Comparison of ENCODE assay signal across 8 cellular contexts in genomic region chr11:65575568-65576231, GRCh38. TPM values are rescaled to one million over a fixed set of nuclear protein-coding genes. Genes with fewer than 3 reads are reported as not detected.
DNase-seq lines count a peak whose midpoint lies in the region; ATAC-seq and TF ChIP-seq lines count a peak whose summit lies in the region.

EHBP1L1 (plus strand) TSS chr11:65576053; CDS start chr11:65576303, 250 bp downstream.

- no peaks in the 10 kb centered on the region for H3K27me3 ChIP-seq in DND-41 (ENCODE audit: insufficient read depth, low read length, poor library complexity)
- peaks cover 5% of the 10 kb centered on the region for H3K27me3 ChIP-seq in cardiac muscle cell

- peak within 1 kb of the TSS; percentile 72 for H3K27ac Mint-ChIP-seq in activated naive CD4-positive, alpha-beta T cell treated with anti-CD3 and anti-CD28 coated beads, Interleukin-2, amount 50 U/mL, for 24 hours

- peaks cover 46% of the 10 kb centered on the region for H3K4me1 Mint-ChIP-seq in activated naive CD4-positive, alpha-beta T cell treated with anti-CD3 and anti-CD28 coated beads, Interleukin-2, amount 50 U/mL, for 24 hours

- peaks cover 5% of the 10 kb centered on the region for H3K36me3 Mint-ChIP-seq in activated naive CD4-positive, alpha-beta T cell treated with anti-CD3 and anti-CD28 coated beads, Interleukin-2, amount 50 U/mL, for 24 hours

- H3K4me1 ChIP-seq in DND-41 (ENCODE audit: insufficient read depth, low read length) = peaks cover 66% of the 10 kb centered on the region
- H3K4me1 ChIP-seq in cardiac muscle cell (ENCODE audit: low read depth) = peaks cover 23% of the 10 kb centered on the region

- peaks cover 47% of the 10 kb centered on the region for H3K79me2 ChIP-seq in DND-41 (ENCODE audit: insufficient read depth, low read length)

- H2AFZ ChIP-seq in DND-41 (ENCODE audit: low read depth, low read length) = peak within 1 kb of the TSS; percentile 62

- peaks cover 41% of the 10 kb centered on the region for H4K20me1 ChIP-seq in DND-41 (ENCODE audit: insufficient read depth, low read length)

- H3K27ac ChIP-seq in DND-41 (ENCODE audit: low read length) (peak within 1 kb of the TSS; percentile 87), cardiac muscle cell (no peak within 1 kb of the TSS)

- H3K9me3 ChIP-seq in DND-41 (ENCODE audit: insufficient read depth, low read length, severe bottlenecking) (no peaks in the 10 kb centered on the region), cardiac muscle cell (ENCODE audit: low read depth) (no peaks in the 10 kb centered on the region)

- H3K9me3 Mint-ChIP-seq in activated naive CD4-positive, alpha-beta T cell treated with anti-CD3 and anti-CD28 coated beads, Interleukin-2, amount 50 U/mL, for 24 hours = no peaks in the 10 kb centered on the region

- ATAC-seq in DND-41 (ENCODE audit: insufficient read depth, low read depth) (peak; percentile 44), HG03280 (IDR thresholded peaks at IDR 0.05; ENCODE audit: unreplicated experiment) (peak; percentile 26), SK-N-SH treated with all-trans-retinoic acid at 6 μM for 48 hours (peak; percentile 2; the same call in 1 of the 3 replicates), HG03342 (IDR thresholded peaks at IDR 0.05; ENCODE audit: unreplicated experiment) (no peak)

- peak within 1 kb of the TSS; percentile 92 for H3K9ac ChIP-seq in DND-41 (ENCODE audit: low read depth, low read length)

- H3K4me3 Mint-ChIP-seq in activated naive CD4-positive, alpha-beta T cell treated with anti-CD3 and anti-CD28 coated beads, Interleukin-2, amount 50 U/mL, for 24 hours = peak within 1 kb of the TSS; percentile 90

- DNase-seq in DND-41 (peak; percentile 84), cardiac muscle cell (ENCODE audit: low read depth in 1 of 2, low spot score in 1 of 2) (peak; percentile 65), renal cortical epithelial cell (ENCODE audit: low read depth) (peak; percentile 57), SK-N-DZ (ENCODE audit: low spot score) (no peak)

- H3K27me3 Mint-ChIP-seq in activated naive CD4-positive, alpha-beta T cell treated with anti-CD3 and anti-CD28 coated beads, Interleukin-2, amount 50 U/mL, for 24 hours = no peaks in the 10 kb centered on the region

- no peak for TF ChIP-seq CTCF in DND-41 (IDR thresholded peaks at IDR 0.05; ENCODE audit: borderline replicate concordance, extremely low read depth, low read length, poor library complexity, severe bottlenecking)
- TF ChIP-seq CTCF in cardiac muscle cell (IDR thresholded peaks at IDR 0.05; ENCODE audit: low read depth, low read length) = no peak

- H3K36me3 ChIP-seq in DND-41 (ENCODE audit: insufficient read depth, low read length) = peaks cover 37% of the 10 kb centered on the region
- no peaks in the 10 kb centered on the region for H3K36me3 ChIP-seq in cardiac muscle cell

- peak within 1 kb of the TSS; percentile 57 to 84 for H3K4me3 ChIP-seq in DND-41 (ENCODE audit: low read depth in 1 of 2, low read length in 2 of 2)
- H3K4me3 ChIP-seq in cardiac muscle cell = peak within 1 kb of the TSS; percentile 45

- H3K4me2 ChIP-seq in DND-41 (ENCODE audit: insufficient read depth, low read length) = peak within 1 kb of the TSS; percentile 99

TF ChIP-seq in SK-N-SH treated with all-trans-retinoic acid at 6 μM for 48 hours, 23 proteins besides CTCF, POLR2A, EP300 and RAD21:
- TF ChIP-seq ISL1 (CRISPR knock-in tag; IDR thresholded peaks at IDR 0.05) (no peak), ZC3H10 (CRISPR knock-in tag; IDR thresholded peaks at IDR 0.05) (no peak), ZNF70 (CRISPR knock-in tag; IDR thresholded peaks at IDR 0.05) (no peak)
TF ChIP-seq in SK-N-SH treated with all-trans-retinoic acid at 6 μM for 48 hours: peak in this region for 0.

RNA-seq across cellular contexts. Expression of gene EHBP1L1, which starts in this region (rescaled TPM):
- total RNA-seq in cardiac muscle cell (14.9 and 50.5 TPM in 2 replicates), renal cortical epithelial cell (31.0 and 39.4 TPM in 2 replicates)
- polyA plus RNA-seq in cardiac muscle cell = 14.2 and 30.0 TPM in 2 replicates
- 4.4 and 10.3 TPM in 2 replicates for polyA plus RNA-seq in SK-N-DZ (2014; cell fraction: cytosol; rRNA removed)
- polyA plus RNA-seq in SK-N-DZ (2014; cell fraction: nucleus; rRNA removed) = 6.3 and 10.7 TPM in 2 replicates
